1 cellular context compared by ENCODE assay signal in genomic region chr10:110629680-110630191, GRCh38.
TF ChIP-seq lines count a peak whose summit lies in the region.

No MANE protein-coding gene starts in this region.

TF ChIP-seq in HEK293, 187 proteins besides CTCF, POLR2A, EP300 and RAD21 (continued from another document and continues in another):
- TF ChIP-seq, protein P1, sequence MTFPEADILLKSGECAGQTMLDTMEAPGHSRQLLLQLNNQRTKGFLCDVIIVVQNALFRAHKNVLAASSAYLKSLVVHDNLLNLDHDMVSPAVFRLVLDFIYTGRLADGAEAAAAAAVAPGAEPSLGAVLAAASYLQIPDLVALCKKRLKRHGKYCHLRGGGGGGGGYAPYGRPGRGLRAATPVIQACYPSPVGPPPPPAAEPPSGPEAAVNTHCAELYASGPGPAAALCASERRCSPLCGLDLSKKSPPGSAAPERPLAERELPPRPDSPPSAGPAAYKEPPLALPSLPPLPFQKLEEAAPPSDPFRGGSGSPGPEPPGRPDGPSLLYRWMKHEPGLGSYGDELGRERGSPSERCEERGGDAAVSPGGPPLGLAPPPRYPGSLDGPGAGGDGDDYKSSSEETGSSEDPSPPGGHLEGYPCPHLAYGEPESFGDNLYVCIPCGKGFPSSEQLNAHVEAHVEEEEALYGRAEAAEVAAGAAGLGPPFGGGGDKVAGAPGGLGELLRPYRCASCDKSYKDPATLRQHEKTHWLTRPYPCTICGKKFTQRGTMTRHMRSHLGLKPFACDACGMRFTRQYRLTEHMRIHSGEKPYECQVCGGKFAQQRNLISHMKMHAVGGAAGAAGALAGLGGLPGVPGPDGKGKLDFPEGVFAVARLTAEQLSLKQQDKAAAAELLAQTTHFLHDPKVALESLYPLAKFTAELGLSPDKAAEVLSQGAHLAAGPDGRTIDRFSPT (tag by site-specific recombination; IDR thresholded peaks at IDR 0.05) = no peak
- TF ChIP-seq, protein P2, sequence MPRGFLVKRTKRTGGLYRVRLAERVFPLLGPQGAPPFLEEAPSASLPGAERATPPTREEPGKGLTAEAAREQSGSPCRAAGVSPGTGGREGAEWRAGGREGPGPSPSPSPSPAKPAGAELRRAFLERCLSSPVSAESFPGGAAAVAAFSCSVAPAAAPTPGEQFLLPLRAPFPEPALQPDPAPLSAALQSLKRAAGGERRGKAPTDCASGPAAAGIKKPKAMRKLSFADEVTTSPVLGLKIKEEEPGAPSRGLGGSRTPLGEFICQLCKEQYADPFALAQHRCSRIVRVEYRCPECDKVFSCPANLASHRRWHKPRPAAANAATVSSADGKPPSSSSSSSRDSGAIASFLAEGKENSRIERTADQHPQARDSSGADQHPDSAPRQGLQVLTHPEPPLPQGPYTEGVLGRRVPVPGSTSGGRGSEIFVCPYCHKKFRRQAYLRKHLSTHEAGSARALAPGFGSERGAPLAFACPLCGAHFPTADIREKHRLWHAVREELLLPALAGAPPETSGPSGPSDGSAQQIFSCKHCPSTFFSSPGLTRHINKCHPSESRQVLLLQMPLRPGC (tag by site-specific recombination; IDR thresholded peaks at IDR 0.05) = peak; percentile 42; the same call in 1 of the 2 replicates
- TF ChIP-seq HOXD13 (CRISPR knock-in tag; IDR thresholded peaks at IDR 0.05; ENCODE audit: borderline replicate concordance) = peak; percentile 67; the same call in 1 of the 2 replicates
- TF ChIP-seq ZNF174 (tag by site-specific recombination; IDR thresholded peaks at IDR 0.05) = no peak
- TF ChIP-seq ZNF623 (tag by site-specific recombination; IDR thresholded peaks at IDR 0.05) = no peak
- TF ChIP-seq ZNF175 (tag by site-specific recombination; IDR thresholded peaks at IDR 0.05) = no peak
- TF ChIP-seq SP2 (tag by site-specific recombination; IDR thresholded peaks at IDR 0.05) = no peak
- peak; percentile 94 for TF ChIP-seq ZNF843 (tag by site-specific recombination; IDR thresholded peaks at IDR 0.05)
- 0 out of 2 replicates have a peak, but pooled peaks have one; percentile 37 for TF ChIP-seq ZNF513 (tag by site-specific recombination; IDR thresholded peaks at IDR 0.05)
- no peak for TF ChIP-seq ZNF311 (tag by site-specific recombination; IDR thresholded peaks at IDR 0.05; ENCODE audit: borderline replicate concordance)
- no peak for TF ChIP-seq ZNF239 (tag by site-specific recombination; IDR thresholded peaks at IDR 0.05)
- no peak for TF ChIP-seq ZNF624 (tag by site-specific recombination; IDR thresholded peaks at IDR 0.05)
- TF ChIP-seq GLIS1 (tag by site-specific recombination; IDR thresholded peaks at IDR 0.05) = peak; percentile 69
- no peak for TF ChIP-seq ZNF292 (tag by site-specific recombination; IDR thresholded peaks at IDR 0.05; ENCODE audit: borderline replicate concordance, low read depth)
- TF ChIP-seq ZNF2 (tag by site-specific recombination; IDR thresholded peaks at IDR 0.05) = peak; percentile 60; the same call in 1 of the 2 replicates
- TF ChIP-seq, protein P3, sequence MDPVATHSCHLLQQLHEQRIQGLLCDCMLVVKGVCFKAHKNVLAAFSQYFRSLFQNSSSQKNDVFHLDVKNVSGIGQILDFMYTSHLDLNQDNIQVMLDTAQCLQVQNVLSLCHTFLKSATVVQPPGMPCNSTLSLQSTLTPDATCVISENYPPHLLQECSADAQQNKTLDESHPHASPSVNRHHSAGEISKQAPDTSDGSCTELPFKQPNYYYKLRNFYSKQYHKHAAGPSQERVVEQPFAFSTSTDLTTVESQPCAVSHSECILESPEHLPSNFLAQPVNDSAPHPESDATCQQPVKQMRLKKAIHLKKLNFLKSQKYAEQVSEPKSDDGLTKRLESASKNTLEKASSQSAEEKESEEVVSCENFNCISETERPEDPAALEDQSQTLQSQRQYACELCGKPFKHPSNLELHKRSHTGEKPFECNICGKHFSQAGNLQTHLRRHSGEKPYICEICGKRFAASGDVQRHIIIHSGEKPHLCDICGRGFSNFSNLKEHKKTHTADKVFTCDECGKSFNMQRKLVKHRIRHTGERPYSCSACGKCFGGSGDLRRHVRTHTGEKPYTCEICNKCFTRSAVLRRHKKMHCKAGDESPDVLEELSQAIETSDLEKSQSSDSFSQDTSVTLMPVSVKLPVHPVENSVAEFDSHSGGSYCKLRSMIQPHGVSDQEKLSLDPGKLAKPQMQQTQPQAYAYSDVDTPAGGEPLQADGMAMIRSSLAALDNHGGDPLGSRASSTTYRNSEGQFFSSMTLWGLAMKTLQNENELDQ (tag by site-specific recombination; IDR thresholded peaks at IDR 0.05; ENCODE audit: low read depth) = no peak
- TF ChIP-seq PRDM4 (tag by site-specific recombination; IDR thresholded peaks at IDR 0.05) = peak; percentile 80
- TF ChIP-seq, protein P4, sequence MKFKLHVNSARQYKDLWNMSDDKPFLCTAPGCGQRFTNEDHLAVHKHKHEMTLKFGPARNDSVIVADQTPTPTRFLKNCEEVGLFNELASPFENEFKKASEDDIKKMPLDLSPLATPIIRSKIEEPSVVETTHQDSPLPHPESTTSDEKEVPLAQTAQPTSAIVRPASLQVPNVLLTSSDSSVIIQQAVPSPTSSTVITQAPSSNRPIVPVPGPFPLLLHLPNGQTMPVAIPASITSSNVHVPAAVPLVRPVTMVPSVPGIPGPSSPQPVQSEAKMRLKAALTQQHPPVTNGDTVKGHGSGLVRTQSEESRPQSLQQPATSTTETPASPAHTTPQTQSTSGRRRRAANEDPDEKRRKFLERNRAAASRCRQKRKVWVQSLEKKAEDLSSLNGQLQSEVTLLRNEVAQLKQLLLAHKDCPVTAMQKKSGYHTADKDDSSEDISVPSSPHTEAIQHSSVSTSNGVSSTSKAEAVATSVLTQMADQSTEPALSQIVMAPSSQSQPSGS (tag by site-specific recombination; IDR thresholded peaks at IDR 0.05; ENCODE audit: low read depth) = no peak
- TF ChIP-seq ZNF701 (tag by site-specific recombination; IDR thresholded peaks at IDR 0.05) = no peak
- TF ChIP-seq, protein P5, sequence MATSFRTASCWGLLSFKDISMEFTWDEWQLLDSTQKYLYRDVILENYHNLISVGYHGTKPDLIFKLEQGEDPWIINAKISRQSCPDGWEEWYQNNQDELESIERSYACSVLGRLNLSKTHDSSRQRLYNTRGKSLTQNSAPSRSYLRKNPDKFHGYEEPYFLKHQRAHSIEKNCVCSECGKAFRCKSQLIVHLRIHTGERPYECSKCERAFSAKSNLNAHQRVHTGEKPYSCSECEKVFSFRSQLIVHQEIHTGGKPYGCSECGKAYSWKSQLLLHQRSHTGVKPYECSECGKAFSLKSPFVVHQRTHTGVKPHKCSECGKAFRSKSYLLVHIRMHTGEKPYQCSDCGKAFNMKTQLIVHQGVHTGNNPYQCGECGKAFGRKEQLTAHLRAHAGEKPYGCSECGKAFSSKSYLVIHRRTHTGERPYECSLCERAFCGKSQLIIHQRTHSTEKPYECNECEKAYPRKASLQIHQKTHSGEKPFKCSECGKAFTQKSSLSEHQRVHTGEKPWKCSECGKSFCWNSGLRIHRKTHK (tag by site-specific recombination; IDR thresholded peaks at IDR 0.05) = no peak
- TF ChIP-seq, protein P6, sequence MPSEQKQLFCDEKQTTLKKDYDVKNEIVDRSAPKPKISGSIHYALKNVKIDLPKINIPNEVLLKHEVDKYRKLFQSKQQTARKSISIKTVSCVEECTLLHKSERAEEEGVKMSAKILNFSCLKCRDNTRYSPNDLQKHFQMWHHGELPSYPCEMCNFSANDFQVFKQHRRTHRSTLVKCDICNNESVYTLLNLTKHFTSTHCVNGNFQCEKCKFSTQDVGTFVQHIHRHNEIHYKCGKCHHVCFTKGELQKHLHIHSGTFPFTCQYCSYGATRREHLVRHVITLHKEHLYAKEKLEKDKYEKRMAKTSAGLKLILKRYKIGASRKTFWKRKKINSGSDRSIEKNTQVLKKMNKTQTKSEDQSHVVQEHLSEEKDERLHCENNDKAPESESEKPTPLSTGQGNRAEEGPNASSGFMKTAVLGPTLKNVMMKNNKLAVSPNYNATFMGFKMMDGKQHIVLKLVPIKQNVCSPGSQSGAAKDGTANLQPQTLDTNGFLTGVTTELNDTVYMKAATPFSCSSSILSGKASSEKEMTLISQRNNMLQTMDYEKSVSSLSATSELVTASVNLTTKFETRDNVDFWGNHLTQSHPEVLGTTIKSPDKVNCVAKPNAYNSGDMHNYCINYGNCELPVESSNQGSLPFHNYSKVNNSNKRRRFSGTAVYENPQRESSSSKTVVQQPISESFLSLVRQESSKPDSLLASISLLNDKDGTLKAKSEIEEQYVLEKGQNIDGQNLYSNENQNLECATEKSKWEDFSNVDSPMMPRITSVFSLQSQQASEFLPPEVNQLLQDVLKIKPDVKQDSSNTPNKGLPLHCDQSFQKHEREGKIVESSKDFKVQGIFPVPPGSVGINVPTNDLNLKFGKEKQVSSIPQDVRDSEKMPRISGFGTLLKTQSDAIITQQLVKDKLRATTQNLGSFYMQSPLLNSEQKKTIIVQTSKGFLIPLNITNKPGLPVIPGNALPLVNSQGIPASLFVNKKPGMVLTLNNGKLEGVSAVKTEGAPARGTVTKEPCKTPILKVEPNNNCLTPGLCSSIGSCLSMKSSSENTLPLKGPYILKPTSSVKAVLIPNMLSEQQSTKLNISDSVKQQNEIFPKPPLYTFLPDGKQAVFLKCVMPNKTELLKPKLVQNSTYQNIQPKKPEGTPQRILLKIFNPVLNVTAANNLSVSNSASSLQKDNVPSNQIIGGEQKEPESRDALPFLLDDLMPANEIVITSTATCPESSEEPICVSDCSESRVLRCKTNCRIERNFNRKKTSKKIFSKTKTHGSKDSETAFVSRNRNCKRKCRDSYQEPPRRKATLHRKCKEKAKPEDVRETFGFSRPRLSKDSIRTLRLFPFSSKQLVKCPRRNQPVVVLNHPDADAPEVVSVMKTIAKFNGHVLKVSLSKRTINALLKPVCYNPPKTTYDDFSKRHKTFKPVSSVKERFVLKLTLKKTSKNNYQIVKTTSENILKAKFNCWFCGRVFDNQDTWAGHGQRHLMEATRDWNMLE (tag by site-specific recombination; conservative IDR thresholded peaks at IDR 0.05; ENCODE audit: low read depth) = no peak
- TF ChIP-seq ZNF610 (tag by site-specific recombination; IDR thresholded peaks at IDR 0.05; ENCODE audit: borderline replicate concordance) = 0 out of 2 replicates have a peak, but pooled peaks have one; percentile 5
- no peak; the same call in 1 of the 2 replicates for TF ChIP-seq ZNF302 (tag by site-specific recombination; IDR thresholded peaks at IDR 0.05; ENCODE audit: low read depth)
- no peak for TF ChIP-seq HOXA7 (CRISPR knock-in tag; IDR thresholded peaks at IDR 0.05; ENCODE audit: borderline replicate concordance)
- TF ChIP-seq ZNF132 (tag by site-specific recombination; IDR thresholded peaks at IDR 0.05; ENCODE audit: borderline replicate concordance) = no peak
- TF ChIP-seq ZNF707 (tag by site-specific recombination; IDR thresholded peaks at IDR 0.05) = no peak
- TF ChIP-seq ZBTB48 (tag by site-specific recombination; IDR thresholded peaks at IDR 0.05) = no peak
- TF ChIP-seq ZNF585B (tag by site-specific recombination; IDR thresholded peaks at IDR 0.05) = no peak
- TF ChIP-seq FEZF1 (tag by site-specific recombination; IDR thresholded peaks at IDR 0.05) = peak; percentile 96
